Comparison of ENCODE assay signal across 8 cellular contexts in the genomic region with DNA sequence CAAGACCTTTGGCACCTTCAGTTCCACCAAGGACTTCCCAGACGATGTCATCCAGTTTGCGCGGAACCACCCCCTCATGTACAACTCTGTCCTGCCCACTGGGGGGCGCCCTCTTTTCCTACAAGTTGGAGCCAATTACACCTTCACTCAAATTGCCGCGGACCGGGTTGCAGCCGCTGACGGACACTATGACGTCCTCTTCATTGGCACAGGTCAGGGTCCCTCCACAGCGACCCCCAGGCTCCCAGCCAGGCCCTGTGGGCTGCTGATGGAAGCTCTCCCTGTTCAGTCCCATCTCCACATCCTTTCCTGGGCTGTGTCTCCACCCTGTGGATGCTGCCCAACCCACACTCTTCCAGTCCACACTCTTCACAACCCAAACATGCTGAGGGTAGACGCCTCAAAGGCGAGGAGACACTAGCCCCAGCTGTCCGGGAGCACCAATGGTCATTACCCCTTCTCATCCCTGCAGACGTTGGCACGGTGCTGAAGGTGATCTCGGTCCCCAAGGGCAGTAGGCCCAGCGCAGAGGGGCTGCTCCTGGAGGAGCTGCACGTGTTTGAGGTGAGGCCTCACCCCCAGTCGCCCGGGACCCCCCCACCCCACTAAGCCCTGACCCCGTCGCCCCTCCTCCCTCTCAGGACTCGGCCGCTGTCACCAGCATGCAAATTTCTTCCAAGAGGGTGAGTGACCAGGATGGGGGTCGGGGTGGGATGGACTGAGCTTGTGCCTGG. TPM values are rescaled to one million over a fixed set of nuclear protein-coding genes. Genes with fewer than 3 reads are reported as not detected.
DNase-seq lines count a peak whose midpoint lies in the region; ATAC-seq, FAIRE-seq and TF ChIP-seq lines count a peak whose summit lies in the region.

No MANE protein-coding gene starts in this region.

- H3K9ac ChIP-seq in H1 (replicated peaks in 1 of 4; ENCODE audit: extremely low read depth in 1 of 4, low read depth in 3 of 4, low read length in 3 of 4), result no peak overlapping the region; a peak in 1 of 7 replicates

- H3K27me3 ChIP-seq in H1 (replicated peaks in 1 of 4; ENCODE audit: control insufficient read depth in 3 of 4, extremely low read depth in 1 of 4, insufficient read depth in 3 of 4, low read length in 3 of 4), result peaks cover 27 to 54% (median 43%) of the 10 kb centered on the region in 4 experiments
- peaks cover 23% of the 10 kb centered on the region for H3K27me3 ChIP-seq in suprapubic skin

- no peak overlapping the region for H4K5ac ChIP-seq in H1 (ENCODE audit: insufficient read length, low read depth, low read length)

- no peak for TF ChIP-seq EP300 in H1 (IDR thresholded peaks at IDR 0.05; ENCODE audit: borderline replicate concordance in 1 of 2, low read depth in 2 of 2, low read length in 2 of 2)
- TF ChIP-seq EP300 in suprapubic skin (IDR thresholded peaks at IDR 0.05), result no peak

- H3K4me1 ChIP-seq in H1 (replicated peaks in 1 of 4; ENCODE audit: control insufficient read depth in 3 of 4, insufficient read depth in 4 of 4, low read length in 3 of 4) (peaks cover 0 to 13% (median 12%) of the 10 kb centered on the region in 4 experiments; a peak in 5 of 7 replicates), suprapubic skin (peaks cover 51% of the 10 kb centered on the region)

- H4K8ac ChIP-seq in H1 (ENCODE audit: extremely low read depth, insufficient read depth, low read length), result no peak overlapping the region

- H3K36me3 ChIP-seq in H1 (ENCODE audit: control insufficient read depth in 2 of 4, insufficient read depth in 4 of 4, low read length in 3 of 4) (no peaks in the 10 kb centered on the region), suprapubic skin (no peaks in the 10 kb centered on the region)

- no peak overlapping the region for H2AFZ ChIP-seq in H1 (ENCODE audit: low read length)

- TF ChIP-seq POLR2A in H1 (IDR thresholded peaks at IDR 0.05; ENCODE audit: control extremely low read depth in 1 of 2, low read depth in 2 of 2, low read length in 2 of 2) (no peak), suprapubic skin (IDR thresholded peaks at IDR 0.05) (no peak)

- H3K4me3 ChIP-seq in H1 (ENCODE audit: extremely low read depth in 1 of 4, insufficient read depth in 2 of 4, low read depth in 3 of 4, low read length in 4 of 4), result peak overlapping the region in 2 of 4 experiments; percentile 32 to 61; a peak in 3 of 8 replicates
- no peak overlapping the region for H3K4me3 ChIP-seq in suprapubic skin

- H3K14ac ChIP-seq in H1 (ENCODE audit: insufficient read length), result no peak overlapping the region

- no peak overlapping the region for H2BK5ac ChIP-seq in H1 (ENCODE audit: low read depth, low read length)

- peak; percentile 33 to 56 for DNase-seq in NCI-H524 (lab: John Stamatoyannopoulos, UW)
- no peak for DNase-seq in NCI-H524 treated with DMSO at 0.1 percent for 48 hours (lab: John Stamatoyannopoulos, UW)
- peak; percentile 51 for DNase-seq in NCI-H748 treated with DMSO at 0.1 percent for 48 hours (lab: John Stamatoyannopoulos, UW)
- DNase-seq in activated CD8-positive, alpha-beta memory T cell treated with anti-CD3 and anti-CD28 coated beads for 24 hours, result peak; percentile 84
- DNase-seq in H1 (ENCODE audit: low read depth in 1 of 2, low spot score in 2 of 2), result peak in 1 of 2 experiments; percentile 94
- DNase-seq in naive thymus-derived CD8-positive, alpha-beta T cell, result peak; percentile 54 to 84 (median 66)
- DNase-seq in suprapubic skin (ENCODE audit: low spot score in 2 of 2), result peak; percentile 88 to 90

- no peaks in the 10 kb centered on the region for H4K20me1 ChIP-seq in H1 (replicated peaks in 1 of 2; ENCODE audit: control insufficient read depth in 1 of 2, insufficient read depth in 2 of 2, low read length in 2 of 2)

- peak overlapping the region; percentile 90 for H4K91ac ChIP-seq in H1 (replicated peaks; ENCODE audit: insufficient read length, low read length)

- peak overlapping the region; percentile 44 for H3K4ac ChIP-seq in H1 (replicated peaks; ENCODE audit: insufficient read length, low read depth, low read length)

- peak; percentile 88 for FAIRE-seq in H1 (lab: Jason Lieb, UNC)

- peak in 2 of 3 experiments; percentile 85 to 93; a peak in 3 of 4 replicates for TF ChIP-seq CTCF in H1 (IDR thresholded peaks at IDR 0.05; ENCODE audit: control extremely low read depth in 1 of 3, insufficient read depth in 1 of 3, low read depth in 1 of 3, low read length in 3 of 3)
- peak; percentile 43 to 78 for TF ChIP-seq CTCF in suprapubic skin (IDR thresholded peaks at IDR 0.05)

- H3K23me2 ChIP-seq in H1 (ENCODE audit: low read depth, low read length), result peaks cover 2% of the 10 kb centered on the region; the same call in 1 of the 2 replicates

- H3K27me3 Mint-ChIP-seq in naive thymus-derived CD8-positive, alpha-beta T cell, result peaks cover 13 to 45% (median 21%) of the 10 kb centered on the region in 5 donors

- no peaks in the 10 kb centered on the region; a peak in 1 of 4 replicates for H3K9me3 ChIP-seq in H1 (ENCODE audit: insufficient read depth in 2 of 2, low read depth in 1 of 2, low read length in 1 of 2)
- no peaks in the 10 kb centered on the region for H3K9me3 ChIP-seq in suprapubic skin

- H2AK5ac ChIP-seq in H1 (ENCODE audit: low read depth, low read length), result no peak overlapping the region

- no peaks in the 10 kb centered on the region for H3K36me3 Mint-ChIP-seq in naive thymus-derived CD8-positive, alpha-beta T cell

- H3K4me3 Mint-ChIP-seq in naive thymus-derived CD8-positive, alpha-beta T cell, result peak overlapping the region in 9 of 10 donors; percentile 24 to 76 (median 66)

- POLR2A ChIA-PET in H1 (lab: Charles Lee; ENCODE audit: partially characterized antibody), result interaction anchor here (0.6 to 9.6 kb wide), 14 partner anchors 8 to 747 kb away, joined by 3 to 122 read pairs (median 4); partner anchors contain the start of gene IFRD2
- POLR2A ChIA-PET in naive thymus-derived CD8-positive, alpha-beta T cell (lab: Charles Lee), result interaction anchor here (0.8 to 2.4 kb wide), 3 partner anchors 24 to 50 kb away, joined by 3 to 10 read pairs (median 3); partner anchors contain the start of genes HYAL3 and NAA80

- H3K56ac ChIP-seq in H1 (replicated peaks; ENCODE audit: insufficient read length, low read depth, low read length), result no peak overlapping the region

- H3K27ac ChIP-seq in H1 (ENCODE audit: low read depth, low read length), result no peak overlapping the region
- no peak overlapping the region for H3K27ac ChIP-seq in suprapubic skin

- 0 out of 2 replicates have a peak overlapping the region, but pooled peaks have one; percentile 81 for H2BK12ac ChIP-seq in H1 (ENCODE audit: low read depth, low read length)

- CTCF ChIA-PET in H1 (lab: Charles Lee; ENCODE audit: partially characterized antibody), result interaction anchor here (0.6 to 53.5 kb wide), 24 partner anchors 9 to 484 kb away, joined by 3 to 2149 read pairs (median 4); partner anchors contain the start of genes GNAI2, GNAT1, HYAL2 and IFRD2

- H3K18ac ChIP-seq in H1 (ENCODE audit: extremely low read depth, low read length), result no peak overlapping the region

- H3K79me1 ChIP-seq in H1 (ENCODE audit: low read depth, low read length), result no peaks in the 10 kb centered on the region

- peak; percentile 37 to 57 for TF ChIP-seq RAD21 in H1 (IDR thresholded peaks at IDR 0.05 in 1 of 2, conservative IDR thresholded peaks at IDR 0.05 in 1 of 2; ENCODE audit: low read depth in 2 of 2, low read length in 2 of 2)

- peak overlapping the region; percentile 53 to 86 for H3K4me2 ChIP-seq in H1 (ENCODE audit: insufficient read depth in 1 of 2, low read depth in 2 of 2, low read length in 2 of 2)

- no peak overlapping the region for H3K23ac ChIP-seq in H1 (ENCODE audit: insufficient read length)

- H2BK20ac ChIP-seq in H1 (ENCODE audit: low read length), result no peak overlapping the region

- H2BK120ac ChIP-seq in H1 (replicated peaks; ENCODE audit: low read depth, low read length), result no peak overlapping the region

- 29% methylated on average over 20 of the region's 26 CpGs; no CpG with 5 or more reads in 1 of the 2 experiments for WGBS in H1 (ENCODE audit: extremely low coverage in 1 of 2, insufficient coverage in 1 of 2, insufficient read length in 1 of 2, insufficient replicate concordance in 2 of 2, low coverage in 1 of 2, low lambda C conversion rate in 2 of 2, missing lambda C conversion rate in 1 of 2), 2 experiments
- 42% methylated on average over 17 of the region's 26 CpGs for WGBS in suprapubic skin

- peaks cover 16 to 29% (median 27%) of the 10 kb centered on the region in 4 donors for H3K4me1 Mint-ChIP-seq in naive thymus-derived CD8-positive, alpha-beta T cell

- H3K9me3 Mint-ChIP-seq in naive thymus-derived CD8-positive, alpha-beta T cell, result no peaks in the 10 kb centered on the region

- peak overlapping the region in 6 of 10 donors; percentile 3 to 72 (median 48) for H3K27ac Mint-ChIP-seq in naive thymus-derived CD8-positive, alpha-beta T cell

- peak; percentile 41 to 54 for ATAC-seq in naive thymus-derived CD8-positive, alpha-beta T cell
- no peak for ATAC-seq in HG03139 (IDR thresholded peaks at IDR 0.05; ENCODE audit: unreplicated experiment)

- no peak overlapping the region; the same call in 1 of the 2 replicates for H2BK15ac ChIP-seq in H1 (ENCODE audit: low read length)

- H3K79me2 ChIP-seq in H1 (ENCODE audit: control insufficient read depth in 1 of 2, insufficient read depth in 2 of 2, low read length in 2 of 2), result no peaks in the 10 kb centered on the region

RNA-seq across cellular contexts. Expression of gene LSMEM2, which starts 4.3 kb away (rescaled TPM):
- 0.57 and 0.58 TPM in 2 replicates for total RNA-seq in H1 (2021; fragmentation: NEBNext Ultra II Directional; extraction: Animal tissue kit (Norgen Biotek cat#: 25700))
- polyA plus RNA-seq in H1 (2011; rRNA removed), result 0.68 and 0.94 TPM in 2 replicates
- polyA plus RNA-seq in H1 (2011; cell fraction: cytosol; rRNA removed), result 0.74 TPM
- 1.1 TPM for polyA plus RNA-seq in H1 (2011; cell fraction: nucleus; rRNA removed)
- polyA plus RNA-seq in H1 (2012, experiment 1 of 2), result 0.37 to 0.74 TPM (median 0.57 TPM) in 4 replicates
- 0.38 TPM for polyA plus RNA-seq in H1 (2012, experiment 2 of 2)
- polyA plus RNA-seq in H1 (2013, experiment 1 of 2), result 0.20 TPM
- 0.15 TPM for polyA plus RNA-seq in H1 (2013, experiment 2 of 2)
- 0.63 and 0.69 TPM in 2 replicates for polyA minus RNA-seq in H1 (2011; rRNA and poly(A)+ RNA removed)
- polyA minus RNA-seq in H1 (2011; cell fraction: cytosol; rRNA and poly(A)+ RNA removed), result not detected
- not detected for polyA minus RNA-seq in H1 (2011; cell fraction: nucleus; rRNA and poly(A)+ RNA removed)
- not detected for total RNA-seq in naive thymus-derived CD8-positive, alpha-beta T cell
- polyA plus RNA-seq in naive thymus-derived CD8-positive, alpha-beta T cell, result under 1 TPM in 2 of 3 donors, not detected in 1; 0.15 to 0.21 TPM
- total RNA-seq in suprapubic skin, result under 1 TPM in 1 of 4 donors, not detected in 3; 0.30 TPM

RNA-seq across cellular contexts. Expression of gene SEMA3B, which starts 5.6 kb away (rescaled TPM):
- 4.7 and 4.8 TPM in 2 replicates for total RNA-seq in H1 (2021; fragmentation: NEBNext Ultra II Directional; extraction: Animal tissue kit (Norgen Biotek cat#: 25700))
- 3.0 and 7.1 TPM in 2 replicates for polyA plus RNA-seq in H1 (2011; rRNA removed)
- 7.4 TPM for polyA plus RNA-seq in H1 (2011; cell fraction: cytosol; rRNA removed)
- 37.5 TPM for polyA plus RNA-seq in H1 (2011; cell fraction: nucleus; rRNA removed)
- polyA plus RNA-seq in H1 (2012, experiment 1 of 2), result 3.1 to 6.7 TPM (median 5.4 TPM) in 4 replicates
- polyA plus RNA-seq in H1 (2012, experiment 2 of 2), result 2.1 TPM
- polyA plus RNA-seq in H1 (2013, experiment 1 of 2), result 2.4 TPM
- 2.4 TPM for polyA plus RNA-seq in H1 (2013, experiment 2 of 2)
- polyA minus RNA-seq in H1 (2011; rRNA and poly(A)+ RNA removed), result 1.2 and 1.4 TPM in 2 replicates
- 9.0 TPM for polyA minus RNA-seq in H1 (2011; cell fraction: cytosol; rRNA and poly(A)+ RNA removed)
- polyA minus RNA-seq in H1 (2011; cell fraction: nucleus; rRNA and poly(A)+ RNA removed), result 6.6 TPM
- 1 to 10 TPM; 1.0 to 1.1 TPM for total RNA-seq in naive thymus-derived CD8-positive, alpha-beta T cell
- under 1 TPM in 1 of 3 donors, not detected in 2; 0.09 TPM for polyA plus RNA-seq in naive thymus-derived CD8-positive, alpha-beta T cell
- total RNA-seq in suprapubic skin, result 1 to 10 TPM; 2.9 to 5.2 (median 4.1) TPM

RNA-seq across cellular contexts. Expression of gene IFRD2, which starts 17.7 kb away (rescaled TPM):
- total RNA-seq in H1 (2021; fragmentation: NEBNext Ultra II Directional; extraction: Animal tissue kit (Norgen Biotek cat#: 25700)), result 88.8 and 97.8 TPM in 2 replicates
- polyA plus RNA-seq in H1 (2011; rRNA removed), result 76.7 and 123 TPM in 2 replicates
- 76.7 TPM for polyA plus RNA-seq in H1 (2011; cell fraction: cytosol; rRNA removed)
- polyA plus RNA-seq in H1 (2011; cell fraction: nucleus; rRNA removed), result 310 TPM
- 72.6 to 93.2 TPM (median 89.6 TPM) in 4 replicates for polyA plus RNA-seq in H1 (2012, experiment 1 of 2)
- 133 TPM for polyA plus RNA-seq in H1 (2012, experiment 2 of 2)
- polyA plus RNA-seq in H1 (2013, experiment 1 of 2), result 61.4 TPM
- 54.6 TPM for polyA plus RNA-seq in H1 (2013, experiment 2 of 2)
- 47.8 and 50.1 TPM in 2 replicates for polyA minus RNA-seq in H1 (2011; rRNA and poly(A)+ RNA removed)
- polyA minus RNA-seq in H1 (2011; cell fraction: cytosol; rRNA and poly(A)+ RNA removed), result 33.3 TPM
- 86.7 TPM for polyA minus RNA-seq in H1 (2011; cell fraction: nucleus; rRNA and poly(A)+ RNA removed)
- 10 to 100 TPM; 68.9 TPM for total RNA-seq in naive thymus-derived CD8-positive, alpha-beta T cell
- polyA plus RNA-seq in naive thymus-derived CD8-positive, alpha-beta T cell, result 10 to 100 TPM; 59.4 to 69.7 (median 60.7) TPM
- 10 to 100 TPM; 56.3 to 84.9 (median 75.2) TPM for total RNA-seq in suprapubic skin

RNA-seq across cellular contexts. Expression of gene HYAL3, which starts 24.7 kb away (rescaled TPM):
- 3.2 and 4.9 TPM in 2 replicates for total RNA-seq in H1 (2021; fragmentation: NEBNext Ultra II Directional; extraction: Animal tissue kit (Norgen Biotek cat#: 25700))
- 12.2 and 13.0 TPM in 2 replicates for polyA plus RNA-seq in H1 (2011; rRNA removed)
- 7.5 TPM for polyA plus RNA-seq in H1 (2011; cell fraction: cytosol; rRNA removed)
- 9.4 TPM for polyA plus RNA-seq in H1 (2011; cell fraction: nucleus; rRNA removed)
- 3.3 to 4.6 TPM (median 4.3 TPM) in 4 replicates for polyA plus RNA-seq in H1 (2012, experiment 1 of 2)
- polyA plus RNA-seq in H1 (2012, experiment 2 of 2), result 6.7 TPM
- 3.5 TPM for polyA plus RNA-seq in H1 (2013, experiment 1 of 2)
- polyA plus RNA-seq in H1 (2013, experiment 2 of 2), result 3.8 TPM
- polyA minus RNA-seq in H1 (2011; rRNA and poly(A)+ RNA removed), result 2.1 and 6.2 TPM in 2 replicates
- polyA minus RNA-seq in H1 (2011; cell fraction: cytosol; rRNA and poly(A)+ RNA removed), result 5.6 TPM
- polyA minus RNA-seq in H1 (2011; cell fraction: nucleus; rRNA and poly(A)+ RNA removed), result 5.2 TPM
- total RNA-seq in naive thymus-derived CD8-positive, alpha-beta T cell, result 1 to 10 TPM; 3.2 to 4.7 TPM
- 1 to 10 TPM; 2.5 to 3.8 (median 3.0) TPM for polyA plus RNA-seq in naive thymus-derived CD8-positive, alpha-beta T cell
- total RNA-seq in suprapubic skin, result 1 to 10 TPM; 2.5 to 7.8 (median 6.1) TPM

RNA-seq across cellular contexts. Expression of gene NAA80, which starts 24.7 kb away (rescaled TPM):
- 10.1 and 11.3 TPM in 2 replicates for total RNA-seq in H1 (2021; fragmentation: NEBNext Ultra II Directional; extraction: Animal tissue kit (Norgen Biotek cat#: 25700))
- polyA plus RNA-seq in H1 (2011; rRNA removed), result 16.7 and 23.9 TPM in 2 replicates
- polyA plus RNA-seq in H1 (2011; cell fraction: cytosol; rRNA removed), result 12.0 TPM
- 36.5 TPM for polyA plus RNA-seq in H1 (2011; cell fraction: nucleus; rRNA removed)
- polyA plus RNA-seq in H1 (2012, experiment 1 of 2), result 5.4 to 12.0 TPM (median 10.1 TPM) in 4 replicates
- polyA plus RNA-seq in H1 (2012, experiment 2 of 2), result 10.8 TPM
- polyA plus RNA-seq in H1 (2013, experiment 1 of 2), result 10.9 TPM
- 11.2 TPM for polyA plus RNA-seq in H1 (2013, experiment 2 of 2)
- 7.2 and 13.4 TPM in 2 replicates for polyA minus RNA-seq in H1 (2011; rRNA and poly(A)+ RNA removed)
- 3.4 TPM for polyA minus RNA-seq in H1 (2011; cell fraction: cytosol; rRNA and poly(A)+ RNA removed)
- polyA minus RNA-seq in H1 (2011; cell fraction: nucleus; rRNA and poly(A)+ RNA removed), result 15.6 TPM
- 10 to 100 TPM; 33.8 to 36.8 TPM for total RNA-seq in naive thymus-derived CD8-positive, alpha-beta T cell
- polyA plus RNA-seq in naive thymus-derived CD8-positive, alpha-beta T cell, result 10 to 100 TPM; 10.8 to 18.7 (median 17.4) TPM
- total RNA-seq in suprapubic skin, result 10 to 100 TPM; 19.5 to 23.4 (median 20.3) TPM
